Comparison of ENCODE assay signal across 25 cellular contexts in the genomic region with DNA sequence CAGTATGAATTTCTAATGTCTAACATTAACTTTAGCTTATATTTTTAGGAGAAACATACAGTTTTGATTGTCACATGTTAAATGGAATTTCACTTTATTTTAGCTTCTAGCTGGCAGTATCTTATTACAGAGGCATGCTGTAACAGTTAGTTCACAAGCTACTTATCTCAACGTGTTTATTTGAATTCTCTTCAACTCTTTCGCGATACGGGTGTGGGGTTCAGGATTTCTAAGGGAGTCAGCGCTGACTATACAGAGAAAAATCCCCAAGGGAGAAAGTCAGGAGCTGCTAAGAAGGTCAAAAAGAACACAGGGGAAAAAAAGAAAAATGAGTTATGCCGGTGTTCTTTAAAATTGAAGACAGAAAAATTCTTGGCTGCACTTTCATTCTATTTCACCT.
DNase-seq lines count a peak whose midpoint lies in the region; ATAC-seq and TF ChIP-seq lines count a peak whose summit lies in the region.
"Had no signal": no experiment of that assay in that cellular context is flagged by ENCODE, and none has a peak within 500 bp of the region (broad histone marks: within the 10 kb centered on the region; RNA-seq: fewer than 3 reads in every experiment).

No MANE protein-coding gene starts in this region.

- no peak overlapping the region for H2AFZ ChIP-seq in mesenchymal stem cell (ENCODE audit: low read depth, low read length)

- TF ChIP-seq CTCF in endodermal cell (conservative IDR thresholded peaks at IDR 0.05) (no peak), transverse colon (IDR thresholded peaks at IDR 0.05) (no peak)

- no peak overlapping the region for H2BK5ac ChIP-seq in mesenchymal stem cell (ENCODE audit: low read depth, low read length, poor library complexity, severe bottlenecking)

- in situ Hi-C loops in transverse colon (cut with MboI; ENCODE audit: low pct_ligation_motif_present in 1 of 4, low pct_unique_long_range_greater_than_20kb in 1 of 4, low sequenced_read_pairs in 3 of 4): no loop called here

- no peak for ATAC-seq in GM19035 (IDR thresholded peaks at IDR 0.05; ENCODE audit: unreplicated experiment)
- ATAC-seq: effector memory CD8-positive, alpha-beta T cell; heart left ventricle; Panc1; T-helper 17 cell had no signal

- no peak overlapping the region for H4K8ac ChIP-seq in mesenchymal stem cell (ENCODE audit: low read length)

- no peaks in the 10 kb centered on the region for H3K36me3 Mint-ChIP-seq in endodermal cell (ENCODE audit: low read depth)
- H3K36me3 Mint-ChIP-seq: activated naive CD8-positive, alpha-beta T cell treated with anti-CD3 and anti-CD28 coated beads, Interleukin-2, amount 10 ng/mL, durations not matched to agents 7 days and 5 days had no signal

- no peak overlapping the region for H3K4me2 ChIP-seq in mesenchymal stem cell (ENCODE audit: low read length, poor library complexity, severe bottlenecking)

- no peaks in the 10 kb centered on the region for H3K27me3 Mint-ChIP-seq in endodermal cell (ENCODE audit: insufficient read depth)
- H3K27me3 Mint-ChIP-seq: activated naive CD8-positive, alpha-beta T cell treated with anti-CD3 and anti-CD28 coated beads, Interleukin-2, amount 10 ng/mL, durations not matched to agents 7 days and 5 days; CD8-positive, alpha-beta memory T cell; effector memory CD8-positive, alpha-beta T cell; T-helper 17 cell had no signal

- H3K27ac ChIP-seq in endodermal cell (ENCODE audit: low read depth, low read length) (no peak overlapping the region), mesenchymal stem cell (ENCODE audit: low read length, poor library complexity, severe bottlenecking) (no peak overlapping the region), transverse colon (peak overlapping the region; percentile 70 to 75 (median 72))
- H3K27ac ChIP-seq: heart left ventricle, SJSA1, spleen, thyroid gland had no signal

- H4K91ac ChIP-seq in mesenchymal stem cell (ENCODE audit: low read length): no peak overlapping the region

- DNase-seq in DMS79 treated with DMSO at 0.1 percent for 48 hours (lab: John Stamatoyannopoulos, UW) (peak; percentile 61), DMS79 (lab: John Stamatoyannopoulos, UW) (no peak), endodermal cell (no peak), mesenchymal stem cell (no peak), transverse colon (no peak), posterior cingulate gyrus (no peak), NCI-H146 treated with DMSO at 0.1 percent for 48 hours (lab: John Stamatoyannopoulos, UW; ENCODE audit: unreplicated experiment) (no peak)
- DNase-seq: 8988T; activated CD4-positive, alpha-beta T cell treated with anti-CD3 and anti-CD28 coated beads, Interleukin-2, amount 50 U/mL, for 4 hours; activated CD8-positive, alpha-beta memory T cell treated with anti-CD3 and anti-CD28 coated beads, Interleukin-2, amount 50 U/mL, for 4 hours; activated naive CD8-positive, alpha-beta T cell treated with anti-CD3 and anti-CD28 coated beads, Interleukin-2, amount 10 ng/mL, durations not matched to agents 7 days and 5 days; CD8-positive, alpha-beta memory T cell; effector memory CD8-positive, alpha-beta T cell; heart left ventricle; HFFc6; KG1; NCI-H1436; spleen; stimulated activated CD4-positive, alpha-beta T cell treated with anti-CD3 and anti-CD28 coated beads, Interleukin-4, amount 100 ng/mL, for 24 hours; stimulated activated naive CD4-positive, alpha-beta T cell treated with Interleukin-2 at 50 U/mL for 16 hours; T-helper 17 cell; thyroid gland had no signal

- no peaks in the 10 kb centered on the region for H3K9me3 ChIP-seq in endodermal cell (ENCODE audit: control insufficient read depth, low read length)
- no peaks in the 10 kb centered on the region for H3K9me3 ChIP-seq in mesenchymal stem cell (ENCODE audit: control insufficient read depth, low read length)
- H3K9me3 ChIP-seq in transverse colon: no peaks in the 10 kb centered on the region
- H3K9me3 ChIP-seq: heart left ventricle, SJSA1, spleen, thyroid gland had no signal

- H3K4me3 ChIP-seq in endodermal cell (ENCODE audit: low read length) (no peak overlapping the region), mesenchymal stem cell (ENCODE audit: insufficient read depth in 1 of 2, low read depth in 1 of 2, low read length in 2 of 2) (no peak overlapping the region), transverse colon (no peak overlapping the region)
- H3K4me3 ChIP-seq: heart left ventricle, SJSA1, spleen, thyroid gland had no signal

- H3K14ac ChIP-seq in mesenchymal stem cell (ENCODE audit: low read length in 2 of 2): no peak overlapping the region

- H3K36me3 ChIP-seq in endodermal cell (ENCODE audit: control insufficient read depth, insufficient read depth, low read length) (no peaks in the 10 kb centered on the region), mesenchymal stem cell (ENCODE audit: control insufficient read depth in 1 of 2, insufficient read depth in 2 of 2, low read depth in 1 of 2, low read length in 2 of 2) (no peaks in the 10 kb centered on the region), transverse colon (no peaks in the 10 kb centered on the region)
- H3K36me3 ChIP-seq: heart left ventricle, SJSA1, thyroid gland had no signal

- H2BK12ac ChIP-seq in mesenchymal stem cell (ENCODE audit: low read length in 2 of 2): no peak overlapping the region

- H3K79me1 ChIP-seq in mesenchymal stem cell (replicated peaks; ENCODE audit: low read length, poor library complexity, severe bottlenecking): no peaks in the 10 kb centered on the region

- no peak overlapping the region for H3K4me3 Mint-ChIP-seq in endodermal cell
- H3K4me3 Mint-ChIP-seq: activated naive CD8-positive, alpha-beta T cell treated with anti-CD3 and anti-CD28 coated beads, Interleukin-2, amount 10 ng/mL, durations not matched to agents 7 days and 5 days; CD8-positive, alpha-beta memory T cell; effector memory CD8-positive, alpha-beta T cell; HFFc6; T-helper 17 cell had no signal

- 81% methylated on average over 6 of the region's 6 CpGs; no CpG with 5 or more reads in 1 of the 2 experiments for WGBS in endodermal cell (ENCODE audit: insufficient coverage in 1 of 2, insufficient read length in 1 of 2), 2 experiments
- 82% methylated on average over 6 of the region's 6 CpGs for WGBS in mesenchymal stem cell
- WGBS in transverse colon (ENCODE audit: low coverage in 1 of 2), 2 donors: 35 to 53% methylated on average over 6 of the region's 6 CpGs

- no peak overlapping the region for H2AK5ac ChIP-seq in mesenchymal stem cell (ENCODE audit: low read length, severe bottlenecking)

- no peak overlapping the region for H3K4ac ChIP-seq in mesenchymal stem cell (ENCODE audit: low read depth in 1 of 2, low read length in 2 of 2)

- H3K4me1 Mint-ChIP-seq in endodermal cell: peaks cover 33% of the 10 kb centered on the region
- H3K4me1 Mint-ChIP-seq: activated naive CD8-positive, alpha-beta T cell treated with anti-CD3 and anti-CD28 coated beads, Interleukin-2, amount 10 ng/mL, durations not matched to agents 7 days and 5 days; CD8-positive, alpha-beta memory T cell; T-helper 17 cell had no signal

- H3K9me3 Mint-ChIP-seq in endodermal cell: no peaks in the 10 kb centered on the region
- H3K9me3 Mint-ChIP-seq: activated naive CD8-positive, alpha-beta T cell treated with anti-CD3 and anti-CD28 coated beads, Interleukin-2, amount 10 ng/mL, durations not matched to agents 7 days and 5 days; CD8-positive, alpha-beta memory T cell; effector memory CD8-positive, alpha-beta T cell had no signal

- no peak overlapping the region for H2BK15ac ChIP-seq in mesenchymal stem cell (ENCODE audit: low read depth, poor library complexity, severe bottlenecking)

- H3K18ac ChIP-seq in mesenchymal stem cell (ENCODE audit: low read depth in 1 of 2, low read length in 2 of 2): no peak overlapping the region

- H3K23ac ChIP-seq in mesenchymal stem cell (ENCODE audit: low read length in 2 of 2): no peak overlapping the region

- TF ChIP-seq EP300 in transverse colon (IDR thresholded peaks at IDR 0.05; ENCODE audit: low read depth): no peak

- H3K9ac ChIP-seq in endodermal cell (ENCODE audit: extremely low read depth, low read length, poor library complexity, severe bottlenecking): no peak overlapping the region
- H3K9ac ChIP-seq in mesenchymal stem cell (ENCODE audit: low read length): peak overlapping the region; percentile 24

- H3K4me1 ChIP-seq in endodermal cell (ENCODE audit: control insufficient read depth, insufficient read depth, low read length): no peaks in the 10 kb centered on the region
- peaks cover 4% of the 10 kb centered on the region for H3K4me1 ChIP-seq in mesenchymal stem cell (ENCODE audit: control insufficient read depth, insufficient read depth, low read depth, low read length)
- H3K4me1 ChIP-seq in transverse colon: peaks cover 13 to 83% (median 53%) of the 10 kb centered on the region in 4 donors
- H3K4me1 ChIP-seq: SJSA1, spleen had no signal

- TF ChIP-seq POLR2A in transverse colon (IDR thresholded peaks at IDR 0.05): no peak

- peak overlapping the region; percentile 63 for H3K27ac Mint-ChIP-seq in endodermal cell
- H3K27ac Mint-ChIP-seq: activated naive CD8-positive, alpha-beta T cell treated with anti-CD3 and anti-CD28 coated beads, Interleukin-2, amount 10 ng/mL, durations not matched to agents 7 days and 5 days; CD8-positive, alpha-beta memory T cell; effector memory CD8-positive, alpha-beta T cell; HFFc6; T-helper 17 cell had no signal

- H2BK120ac ChIP-seq in mesenchymal stem cell (ENCODE audit: low read depth, low read length): no peak overlapping the region

- no peaks in the 10 kb centered on the region for H3K27me3 ChIP-seq in endodermal cell (ENCODE audit: control insufficient read depth, insufficient read depth, low read length, poor library complexity, severe bottlenecking)
- no peaks in the 10 kb centered on the region for H3K27me3 ChIP-seq in mesenchymal stem cell (ENCODE audit: control insufficient read depth in 1 of 2, insufficient read depth in 1 of 2, low read length in 2 of 2)
- H3K27me3 ChIP-seq in transverse colon: no peaks in the 10 kb centered on the region
- H3K27me3 ChIP-seq: heart left ventricle, SJSA1, spleen, thyroid gland had no signal

- intact Hi-C loops in transverse colon (cut with DNase I; ENCODE audit: low total_unique reads) (no loop called here), posterior cingulate gyrus (cut with DNase I) (no loop called here)

Comparison
In these comparisons a context has a peak if more than half of its experiments do, and no peak if none do; other contexts are left out.
1. H3K27ac ChIP-seq: peak in transverse colon (4 of 4); none in endodermal cell (single experiment) and mesenchymal stem cell (single experiment).